ENCODE assay signal across 10 cellular contexts in the genomic region with DNA sequence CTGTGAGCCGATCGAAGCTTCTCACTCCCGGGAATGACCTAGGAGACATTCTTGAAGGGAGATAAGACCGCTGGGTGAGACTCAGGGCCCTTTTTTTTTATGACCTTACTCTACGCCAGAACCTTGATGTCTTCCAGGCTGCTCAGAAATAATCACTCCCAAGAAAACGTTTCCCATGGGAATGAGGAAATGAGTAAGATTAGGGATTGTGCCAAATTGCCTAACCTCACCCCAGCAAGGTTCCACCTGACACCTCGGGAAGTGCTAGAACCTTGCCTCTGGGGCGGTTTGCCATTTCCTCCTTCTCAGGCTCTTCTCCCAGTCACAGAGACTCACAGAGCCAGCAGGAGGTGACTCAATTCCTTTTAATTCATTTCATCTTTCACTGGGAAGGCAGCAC. TPM values are rescaled to one million over a fixed set of nuclear protein-coding genes. Genes with fewer than 3 reads are reported as not detected.
DNase-seq lines count a peak whose midpoint lies in the region; ATAC-seq, FAIRE-seq and TF ChIP-seq lines count a peak whose summit lies in the region.
"Had no signal": no experiment of that assay in that cellular context is flagged by ENCODE, and none has a peak within 500 bp of the region (broad histone marks: within the 10 kb centered on the region; RNA-seq: fewer than 3 reads in every experiment).

No MANE protein-coding gene starts in this region.

- H3K9me3 ChIP-seq in HepG2 (ENCODE audit: low read length): no peaks in the 10 kb centered on the region
- H3K9me3 ChIP-seq: BE2C had no signal

- ATAC-seq in activated CD8-positive, alpha-beta T cell treated with anti-CD3 and anti-CD28 coated beads, Interleukin-2, amount 10 ng/mL, durations not matched to agents 7 days and 5 days: no peak
- no peak for ATAC-seq in activated CD8-positive, alpha-beta T cell treated with anti-CD3 and anti-CD28 coated beads for 36 hours
- ATAC-seq in HepG2 (no peak), GM21717 (IDR thresholded peaks at IDR 0.05; ENCODE audit: unreplicated experiment) (no peak)

- H2AFZ ChIP-seq in HepG2 (ENCODE audit: low read length): peak overlapping the region; percentile 5

- TF ChIP-seq RAD21 in HepG2 (CRISPR knock-in tag; IDR thresholded peaks at IDR 0.05): no peak

- H3K27ac ChIP-seq in HepG2 (ENCODE audit: extremely low read length, insufficient read depth, low read length): no peak overlapping the region

- H3K4me2 ChIP-seq in HepG2 (ENCODE audit: low read depth, low read length): no peak overlapping the region

- H3K9me3 Mint-ChIP-seq in activated CD8-positive, alpha-beta T cell treated with anti-CD3 and anti-CD28 coated beads, Interleukin-2, amount 10 ng/mL, durations not matched to agents 7 days and 5 days (ENCODE audit: insufficient read depth): no peaks in the 10 kb centered on the region
- H3K9me3 Mint-ChIP-seq in activated CD8-positive, alpha-beta T cell treated with anti-CD3 and anti-CD28 coated beads for 36 hours: no peaks in the 10 kb centered on the region
- H3K9me3 Mint-ChIP-seq in MCF 10A (ENCODE audit: unreplicated experiment): no peaks in the 10 kb centered on the region
- no peaks in the 10 kb centered on the region for H3K9me3 Mint-ChIP-seq in type B pancreatic cell

- in situ Hi-C loops in HepG2 (cut with HindIII; ENCODE audit: extremely low pct_ligation_motif_present, low pct_unique_long_range_greater_than_20kb): no loop called here

- no peak for DNase-seq in activated CD8-positive, alpha-beta T cell treated with anti-CD3 and anti-CD28 coated beads, Interleukin-2, amount 10 ng/mL, durations not matched to agents 7 days and 5 days
- no peak for DNase-seq in activated CD8-positive, alpha-beta T cell treated with anti-CD3 and anti-CD28 coated beads for 36 hours
- peak; percentile 99 for DNase-seq in MCF 10A (ENCODE audit: unreplicated experiment)
- no peak for DNase-seq in HepG2 (ENCODE audit: low spot score)
- DNase-seq in type B pancreatic cell (ENCODE audit: extremely low spot score, unreplicated experiment): no peak
- no peak for DNase-seq in COLO829 (ENCODE audit: low spot score)
- DNase-seq in activated CD4-positive, alpha-beta T cell treated with anti-CD3 and anti-CD28 coated beads for 4 hours: no peak
- DNase-seq: BE2C, Karpas-422 had no signal

- no TSS peak for BruUV-seq in MCF 10A (replicated peaks; lab: Mats Ljungman, UMichigan)
- BruUV-seq in HepG2 (replicated peaks; lab: Mats Ljungman, UMichigan): no TSS peak

- 18% methylated on average over 8 of the region's 8 CpGs for WGBS in HepG2 (ENCODE audit: low lambda C conversion rate)

- TF ChIP-seq CTCF in activated CD8-positive, alpha-beta T cell treated with anti-CD3 and anti-CD28 coated beads for 36 hours (IDR thresholded peaks at IDR 0.05): no peak
- TF ChIP-seq CTCF in MCF 10A (IDR thresholded peaks at IDR 0.05; ENCODE audit: unreplicated experiment) (no peak), HepG2 (CRISPR knock-in tag; IDR thresholded peaks at IDR 0.05) (no peak), type B pancreatic cell (conservative IDR thresholded peaks at IDR 0.05) (no peak)

- no peak for FAIRE-seq in HepG2 (lab: Jason Lieb, UNC)

- no peak overlapping the region for H3K27ac Mint-ChIP-seq in activated CD8-positive, alpha-beta T cell treated with anti-CD3 and anti-CD28 coated beads, Interleukin-2, amount 10 ng/mL, durations not matched to agents 7 days and 5 days
- no peak overlapping the region for H3K27ac Mint-ChIP-seq in activated CD8-positive, alpha-beta T cell treated with anti-CD3 and anti-CD28 coated beads for 36 hours
- peak overlapping the region; percentile 93 for H3K27ac Mint-ChIP-seq in MCF 10A (ENCODE audit: low read depth, unreplicated experiment)
- H3K27ac Mint-ChIP-seq in type B pancreatic cell: no peak overlapping the region

- H3K36me3 ChIP-seq in HepG2 (replicated peaks in 1 of 2; ENCODE audit: control insufficient read depth in 1 of 2, insufficient read depth in 2 of 2, low read length in 2 of 2): no peaks in the 10 kb centered on the region
- H3K36me3 ChIP-seq: BE2C had no signal

- no peaks in the 10 kb centered on the region for H3K27me3 Mint-ChIP-seq in activated CD8-positive, alpha-beta T cell treated with anti-CD3 and anti-CD28 coated beads, Interleukin-2, amount 10 ng/mL, durations not matched to agents 7 days and 5 days (ENCODE audit: low read depth)
- no peaks in the 10 kb centered on the region for H3K27me3 Mint-ChIP-seq in activated CD8-positive, alpha-beta T cell treated with anti-CD3 and anti-CD28 coated beads for 36 hours
- no peaks in the 10 kb centered on the region for H3K27me3 Mint-ChIP-seq in MCF 10A (ENCODE audit: insufficient read depth, unreplicated experiment)
- H3K27me3 Mint-ChIP-seq in type B pancreatic cell: peaks cover 46% of the 10 kb centered on the region

- CTCF ChIA-PET in activated CD8-positive, alpha-beta T cell treated with anti-CD3 and anti-CD28 coated beads, Interleukin-2, amount 10 ng/mL, durations not matched to agents 7 days and 5 days (lab: Charles Lee): no interaction called here
- CTCF ChIA-PET in activated CD8-positive, alpha-beta T cell treated with anti-CD3 and anti-CD28 coated beads for 36 hours (lab: Charles Lee): no interaction called here
- CTCF ChIA-PET in MCF 10A (lab: Yijun Ruan, JAX) (interaction anchor here (0.6 to 1.0 kb wide), 3 partner anchors 37 to 890 kb away, joined by 3 read pairs; no protein-coding TSS in a partner anchor), HepG2 (lab: Yijun Ruan, JAX; ENCODE audit: low intra/inter-chr PET ratio, low total read pairs) (no interaction called here)

- no peaks in the 10 kb centered on the region for H4K20me1 ChIP-seq in HepG2 (ENCODE audit: insufficient read depth, low read length)

- 0 out of 5 replicates have a peak, but pooled peaks cover 0 to 2% of the 10 kb centered on the region in 2 experiments for H3K27me3 ChIP-seq in HepG2 (ENCODE audit: control insufficient read depth in 1 of 2, insufficient read depth in 2 of 2, low read length in 2 of 2)
- H3K27me3 ChIP-seq: BE2C had no signal

- H3K79me2 ChIP-seq in HepG2 (ENCODE audit: insufficient read depth, low read length): no peaks in the 10 kb centered on the region

- no peaks in the 10 kb centered on the region for H3K4me1 ChIP-seq in HepG2 (ENCODE audit: insufficient read depth, low read length)
- H3K4me1 ChIP-seq: BE2C had no signal

- TF ChIP-seq EP300 in HepG2 (IDR thresholded peaks at IDR 0.05; ENCODE audit: low read depth in 2 of 2, low read length in 2 of 2) (no peak), HepG2 (CRISPR knock-in tag; IDR thresholded peaks at IDR 0.05; ENCODE audit: borderline replicate concordance) (no peak)

- H3K4me3 ChIP-seq in HepG2 (replicated peaks in 1 of 3; ENCODE audit: insufficient read depth in 1 of 3, low read depth in 2 of 3, low read length in 3 of 3): no peak overlapping the region

- intact Hi-C loops in activated CD8-positive, alpha-beta T cell treated with anti-CD3 and anti-CD28 coated beads for 36 hours (cut with micrococcal nuclease): no loop called here
- intact Hi-C loops in MCF 10A (cut with micrococcal nuclease) (loop anchor here (5.0 kb wide), 1 partner anchor 39 kb away; no protein-coding TSS in a partner anchor), HepG2 (cut with micrococcal nuclease; ENCODE audit: unreplicated experiment) (no loop called here)

- TF ChIP-seq POLR2A in HepG2 (IDR thresholded peaks at IDR 0.05; ENCODE audit: insufficient read depth in 1 of 2, low read depth in 2 of 2, low read length in 2 of 2): no peak

- peaks cover 29% of the 10 kb centered on the region for H3K4me1 Mint-ChIP-seq in activated CD8-positive, alpha-beta T cell treated with anti-CD3 and anti-CD28 coated beads, Interleukin-2, amount 10 ng/mL, durations not matched to agents 7 days and 5 days (ENCODE audit: low read depth)
- H3K4me1 Mint-ChIP-seq in activated CD8-positive, alpha-beta T cell treated with anti-CD3 and anti-CD28 coated beads for 36 hours (ENCODE audit: low read depth): peaks cover 36% of the 10 kb centered on the region
- H3K4me1 Mint-ChIP-seq in MCF 10A (ENCODE audit: insufficient read depth, unreplicated experiment): peaks cover 33% of the 10 kb centered on the region
- peaks cover 7% of the 10 kb centered on the region for H3K4me1 Mint-ChIP-seq in type B pancreatic cell (ENCODE audit: unreplicated experiment)

- POLR2A ChIA-PET in activated CD8-positive, alpha-beta T cell treated with anti-CD3 and anti-CD28 coated beads, Interleukin-2, amount 10 ng/mL, durations not matched to agents 7 days and 5 days (lab: Charles Lee): interaction anchor here (4.6 kb wide), 1 partner anchor 58 kb away, joined by 29 read pairs; the partner anchor contains the start of gene POMP
- POLR2A ChIA-PET in activated CD8-positive, alpha-beta T cell treated with anti-CD3 and anti-CD28 coated beads for 36 hours (lab: Charles Lee): no interaction called here
- POLR2A ChIA-PET in MCF 10A (lab: Yijun Ruan, JAX): interaction anchor here (0.6 to 4.7 kb wide), 6 partner anchors 11 to 431 kb away, joined by 3 to 29 read pairs (median 3); partner anchors contain the start of gene POMP
- POLR2A ChIA-PET in HepG2 (lab: Yijun Ruan, JAX): no interaction called here

- peaks cover 18% of the 10 kb centered on the region for H3K36me3 Mint-ChIP-seq in activated CD8-positive, alpha-beta T cell treated with anti-CD3 and anti-CD28 coated beads, Interleukin-2, amount 10 ng/mL, durations not matched to agents 7 days and 5 days (ENCODE audit: low read depth)
- H3K36me3 Mint-ChIP-seq in activated CD8-positive, alpha-beta T cell treated with anti-CD3 and anti-CD28 coated beads for 36 hours (ENCODE audit: low read depth): peaks cover 3% of the 10 kb centered on the region
- H3K36me3 Mint-ChIP-seq in MCF 10A (ENCODE audit: insufficient read depth, unreplicated experiment) (peaks cover 10% of the 10 kb centered on the region), type B pancreatic cell (no peaks in the 10 kb centered on the region)

- H3K4me3 Mint-ChIP-seq in activated CD8-positive, alpha-beta T cell treated with anti-CD3 and anti-CD28 coated beads, Interleukin-2, amount 10 ng/mL, durations not matched to agents 7 days and 5 days: peak overlapping the region; percentile 4
- H3K4me3 Mint-ChIP-seq in activated CD8-positive, alpha-beta T cell treated with anti-CD3 and anti-CD28 coated beads for 36 hours: no peak overlapping the region
- H3K4me3 Mint-ChIP-seq in MCF 10A (ENCODE audit: unreplicated experiment) (peak overlapping the region; percentile 81), type B pancreatic cell (peak overlapping the region; percentile 36)

- H3K9ac ChIP-seq in HepG2 (ENCODE audit: insufficient read depth, low read depth, low read length): no peak overlapping the region

RNA-seq across cellular contexts. Expression of gene SLC46A3, which starts 2.3 kb away (rescaled TPM):
- 10 to 100 TPM; 10.3 to 10.9 TPM for total RNA-seq in activated CD8-positive, alpha-beta T cell treated with anti-CD3 and anti-CD28 coated beads, Interleukin-2, amount 10 ng/mL, durations not matched to agents 7 days and 5 days
- total RNA-seq in activated CD8-positive, alpha-beta T cell treated with anti-CD3 and anti-CD28 coated beads for 36 hours: 1 to 10 TPM; 3.2 to 3.4 TPM
- total RNA-seq in MCF 10A (2022) (6.4 and 8.1 TPM in 2 replicates), HepG2 (2016; rRNA removed; fragmentation: Illumina TruSeq; extraction: Trizol) (not detected in 2 replicates), type B pancreatic cell (ENCODE audit: low replicate concordance) (2.8 and 5.5 TPM in 2 replicates)
- total RNA-seq in HepG2 (2016; cell fraction: cytosol; rRNA removed; fragmentation: Illumina TruSeq; extraction: Trizol; ENCODE audit: low read depth): not detected in 2 replicates
- total RNA-seq in HepG2 (2016; cell fraction: insoluble cytoplasmic fraction; rRNA removed; fragmentation: Illumina TruSeq; extraction: Trizol): not detected in 2 replicates
- not detected in 2 replicates for total RNA-seq in HepG2 (2016; cell fraction: membrane; rRNA removed; fragmentation: Illumina TruSeq; extraction: Trizol)
- not detected in 2 replicates for total RNA-seq in HepG2 (2016; cell fraction: nucleus; rRNA removed; fragmentation: Illumina TruSeq; extraction: Trizol)
- not detected in 2 replicates for polyA plus RNA-seq in HepG2 (2011; rRNA removed)
- polyA plus RNA-seq in HepG2 (2011; cell fraction: cytosol; rRNA removed): not detected in 2 replicates
- polyA plus RNA-seq in HepG2 (2011; cell fraction: nucleus; rRNA removed): not detected in 2 replicates
- polyA plus RNA-seq in HepG2 (2012): not detected in 2 replicates
- not detected in 2 replicates for polyA plus RNA-seq in HepG2 (2016; cell fraction: cytosol; fragmentation: Illumina TruSeq; extraction: Trizol; ENCODE audit: low read depth)
- polyA plus RNA-seq in HepG2 (2016; cell fraction: insoluble cytoplasmic fraction; fragmentation: Illumina TruSeq; extraction: Trizol; ENCODE audit: low read depth): not detected in 2 replicates
- not detected in 2 replicates for polyA plus RNA-seq in HepG2 (2016; cell fraction: membrane; fragmentation: Illumina TruSeq; extraction: Trizol; ENCODE audit: low read depth)
- polyA plus RNA-seq in HepG2 (2016; cell fraction: nucleus; fragmentation: Illumina TruSeq; extraction: Trizol; ENCODE audit: insufficient read depth, low read depth): not detected in 2 replicates
- polyA minus RNA-seq in HepG2 (2011; rRNA and poly(A)+ RNA removed; ENCODE audit: low replicate concordance): not detected in 2 replicates
- polyA minus RNA-seq in HepG2 (2011; cell fraction: cytosol; rRNA and poly(A)+ RNA removed): not detected in 2 replicates
- not detected in 2 replicates for polyA minus RNA-seq in HepG2 (2011; cell fraction: nucleus; rRNA and poly(A)+ RNA removed)

RNA-seq across cellular contexts. Expression of gene POMP, which starts 57.6 kb away (rescaled TPM):
- 10 to 100 TPM; 90.7 to 94.5 TPM for total RNA-seq in activated CD8-positive, alpha-beta T cell treated with anti-CD3 and anti-CD28 coated beads, Interleukin-2, amount 10 ng/mL, durations not matched to agents 7 days and 5 days
- 100 to 1,000 TPM; 106 to 116 TPM for total RNA-seq in activated CD8-positive, alpha-beta T cell treated with anti-CD3 and anti-CD28 coated beads for 36 hours
- total RNA-seq in MCF 10A (2022): 103 and 136 TPM in 2 replicates
- 118 and 183 TPM in 2 replicates for total RNA-seq in HepG2 (2016; rRNA removed; fragmentation: Illumina TruSeq; extraction: Trizol)
- 37.3 and 37.5 TPM in 2 replicates for total RNA-seq in HepG2 (2016; cell fraction: cytosol; rRNA removed; fragmentation: Illumina TruSeq; extraction: Trizol; ENCODE audit: low read depth)
- total RNA-seq in HepG2 (2016; cell fraction: insoluble cytoplasmic fraction; rRNA removed; fragmentation: Illumina TruSeq; extraction: Trizol): 124 and 193 TPM in 2 replicates
- total RNA-seq in HepG2 (2016; cell fraction: membrane; rRNA removed; fragmentation: Illumina TruSeq; extraction: Trizol): 33.5 and 35.4 TPM in 2 replicates
- total RNA-seq in HepG2 (2016; cell fraction: nucleus; rRNA removed; fragmentation: Illumina TruSeq; extraction: Trizol): 39.2 and 40.4 TPM in 2 replicates
- 23.2 and 30.6 TPM in 2 replicates for polyA plus RNA-seq in HepG2 (2011; rRNA removed)
- 12.7 and 21.8 TPM in 2 replicates for polyA plus RNA-seq in HepG2 (2011; cell fraction: cytosol; rRNA removed)
- polyA plus RNA-seq in HepG2 (2011; cell fraction: nucleus; rRNA removed): 3.1 and 5.2 TPM in 2 replicates
- polyA plus RNA-seq in HepG2 (2012): 60.1 and 106 TPM in 2 replicates
- polyA plus RNA-seq in HepG2 (2016; cell fraction: cytosol; fragmentation: Illumina TruSeq; extraction: Trizol; ENCODE audit: low read depth): 38.0 and 44.3 TPM in 2 replicates
- 162 and 180 TPM in 2 replicates for polyA plus RNA-seq in HepG2 (2016; cell fraction: insoluble cytoplasmic fraction; fragmentation: Illumina TruSeq; extraction: Trizol; ENCODE audit: low read depth)
- polyA plus RNA-seq in HepG2 (2016; cell fraction: membrane; fragmentation: Illumina TruSeq; extraction: Trizol; ENCODE audit: low read depth): 27.8 and 29.2 TPM in 2 replicates
- polyA plus RNA-seq in HepG2 (2016; cell fraction: nucleus; fragmentation: Illumina TruSeq; extraction: Trizol; ENCODE audit: insufficient read depth, low read depth): 59.8 and 63.8 TPM in 2 replicates
- 5.4 and 11.2 TPM in 2 replicates for polyA minus RNA-seq in HepG2 (2011; rRNA and poly(A)+ RNA removed; ENCODE audit: low replicate concordance)
- polyA minus RNA-seq in HepG2 (2011; cell fraction: cytosol; rRNA and poly(A)+ RNA removed): 16.4 and 16.7 TPM in 2 replicates
- 10.9 and 11.3 TPM in 2 replicates for polyA minus RNA-seq in HepG2 (2011; cell fraction: nucleus; rRNA and poly(A)+ RNA removed)
- 59.4 and 65.0 TPM in 2 replicates for total RNA-seq in type B pancreatic cell (ENCODE audit: low replicate concordance)

Comparison
In these comparisons a context has a peak if more than half of its experiments do, and no peak if none do; other contexts are left out.
1. POLR2A ChIA-PET loops: an anchor here in activated CD8-positive, alpha-beta T cell treated with anti-CD3 and anti-CD28 coated beads, Interleukin-2, amount 10 ng/mL, durations not matched to agents 7 days and 5 days (4.6 kb wide) and MCF 10A (0.6 to 4.7 kb wide); none called in activated CD8-positive, alpha-beta T cell treated with anti-CD3 and anti-CD28 coated beads for 36 hours and HepG2.